In genomic region chr4:39446483-39446841, GRCh38 we compare ENCODE assay signal across 13 cellular contexts. TPM values are rescaled to one million over a fixed set of nuclear protein-coding genes. Genes with fewer than 3 reads are reported as not detected.
DNase-seq lines count a peak whose midpoint lies in the region; ATAC-seq and TF ChIP-seq lines count a peak whose summit lies in the region.
"Had no signal": no experiment of that assay in that cellular context is flagged by ENCODE, and none has a peak within 500 bp of the region (broad histone marks: within the 10 kb centered on the region; RNA-seq: fewer than 3 reads in every experiment).

No MANE protein-coding gene starts in this region.

- WGBS in tibial nerve, 2 donors, result 84 to 96% methylated on average over 18 to 20 of the region's 20 CpGs

- no peak for TF ChIP-seq EP300 in tibial nerve (IDR thresholded peaks at IDR 0.05)

- peak overlapping the region; percentile 73 for H3K9ac ChIP-seq in iPS-15b (ENCODE audit: low read depth, low read length)

- TF ChIP-seq POLR2A in tibial nerve (IDR thresholded peaks at IDR 0.05) (no peak), erythroblast (IDR thresholded peaks at IDR 0.05; ENCODE audit: low read length) (no peak)

- H3K4me1 ChIP-seq in GM23338 (ENCODE audit: insufficient read depth) (peaks cover 4% of the 10 kb centered on the region; the same call in 1 of the 2 replicates), iPS-15b (ENCODE audit: control insufficient read depth, insufficient read depth, low read length) (peaks cover 3% of the 10 kb centered on the region), tibial nerve (peaks cover 0 to 9% (median 2%) of the 10 kb centered on the region in 4 donors)

- peaks cover 38% of the 10 kb centered on the region for H3F3A ChIP-seq in GM23338 (replicated peaks; ENCODE audit: low read depth)

- H3K9me3 ChIP-seq in iPS-15b (ENCODE audit: control insufficient read depth, insufficient read depth, low read length), result no peaks in the 10 kb centered on the region
- H3K9me3 ChIP-seq in tibial nerve, result no peaks in the 10 kb centered on the region

- peaks cover 12% of the 10 kb centered on the region; the same call in 2 of the 3 replicates for H3K36me3 Mint-ChIP-seq in GM23338 (ENCODE audit: low read depth)

- DNase-seq in GM23338 (ENCODE audit: low spot score) (no peak), astrocyte of the spinal cord (ENCODE audit: low read depth, low spot score) (no peak), retina (no peak), tibial nerve (ENCODE audit: low spot score in 2 of 2) (no peak), erythroblast (lab: John Stamatoyannopoulos, UW) (no peak)
- DNase-seq: cerebellar nuclear complex, NCI-H1048, T1000 had no signal

- TF ChIP-seq CTCF in GM23338 (conservative IDR thresholded peaks at IDR 0.05; ENCODE audit: low read depth in 2 of 2), result no peak
- TF ChIP-seq CTCF in astrocyte of the spinal cord (IDR thresholded peaks at IDR 0.05; ENCODE audit: low read depth, low read length), result no peak
- TF ChIP-seq CTCF in tibial nerve (IDR thresholded peaks at IDR 0.05), result no peak

- H3K4me3 ChIP-seq in GM23338 (peak overlapping the region; percentile 75), astrocyte of the spinal cord (ENCODE audit: low read depth, low read length) (peak overlapping the region; percentile 30), iPS-15b (ENCODE audit: low read depth, low read length) (peak overlapping the region; percentile 58), skin epidermis (peak overlapping the region in 5 of 7 experiments; percentile 22 to 52 (median 38)), tibial nerve (peak overlapping the region in 2 of 4 donors; percentile 40 to 46)

- H3K79me2 ChIP-seq in GM23338 (replicated peaks; ENCODE audit: insufficient read depth), result no peaks in the 10 kb centered on the region

- no peaks in the 10 kb centered on the region for H3K9me3 Mint-ChIP-seq in GM23338

- peaks cover 7% of the 10 kb centered on the region; the same call in 1 of the 2 replicates for H4K20me1 ChIP-seq in GM23338 (replicated peaks; ENCODE audit: insufficient read depth)

- peak overlapping the region; percentile 92 for H2AFZ ChIP-seq in GM23338

- H3K36me3 ChIP-seq in GM23338 (ENCODE audit: insufficient read depth) (peaks cover 5% of the 10 kb centered on the region; the same call in 1 of the 2 replicates), iPS-15b (ENCODE audit: control insufficient read depth, insufficient read depth, low read length) (no peaks in the 10 kb centered on the region), tibial nerve (peaks cover 0 to 30% (median 0%) of the 10 kb centered on the region in 3 donors)

- H3K27ac ChIP-seq in GM23338 (ENCODE audit: low read depth), result no peak overlapping the region
- H3K27ac ChIP-seq in skin epidermis, result peak overlapping the region in 11 of 21 experiments; percentile 3 to 76 (median 62)
- no peak overlapping the region for H3K27ac ChIP-seq in tibial nerve

- no peaks in the 10 kb centered on the region for H3K27me3 ChIP-seq in GM23338 (ENCODE audit: insufficient read depth)
- no peaks in the 10 kb centered on the region for H3K27me3 ChIP-seq in iPS-15b (ENCODE audit: control insufficient read depth, insufficient read depth, low read length)
- no peaks in the 10 kb centered on the region for H3K27me3 ChIP-seq in tibial nerve

- peaks cover 4% of the 10 kb centered on the region for H3K27me3 Mint-ChIP-seq in GM23338 (ENCODE audit: insufficient read depth, low read depth, poor library complexity)

- H3K27ac Mint-ChIP-seq in GM23338, result no peak overlapping the region

- ATAC-seq in GM23338 (no peak), GM19324 (IDR thresholded peaks at IDR 0.05; ENCODE audit: low FRiP score, unreplicated experiment) (no peak)

- no peaks in the 10 kb centered on the region for H3K9me2 ChIP-seq in GM23338 (ENCODE audit: insufficient read depth)

- H3K4me1 Mint-ChIP-seq in GM23338, result peaks cover 16% of the 10 kb centered on the region; the same call in 2 of the 3 replicates

- H3K4me2 ChIP-seq in GM23338, result peak overlapping the region; percentile 87

- in situ Hi-C loops in astrocyte of the spinal cord (cut with HindIII; ENCODE audit: low sequenced_read_pairs), result no loop called here

- H3K4me3 Mint-ChIP-seq in GM23338, result peak overlapping the region; percentile 84

TF ChIP-seq in GM23338, 12 proteins besides CTCF, POLR2A, EP300 and RAD21 (continues in another document):
- TF ChIP-seq ETS1 (IDR thresholded peaks at IDR 0.05), result no peak
- no peak for TF ChIP-seq CREB1 (CRISPR knock-in tag; IDR thresholded peaks at IDR 0.05; ENCODE audit: low read depth)
- TF ChIP-seq ZNF331 (CRISPR knock-in tag; IDR thresholded peaks at IDR 0.05; ENCODE audit: low read depth), result no peak
- TF ChIP-seq NANOG (IDR thresholded peaks at IDR 0.05; ENCODE audit: borderline replicate concordance), result no peak
- TF ChIP-seq, protein P1, sequence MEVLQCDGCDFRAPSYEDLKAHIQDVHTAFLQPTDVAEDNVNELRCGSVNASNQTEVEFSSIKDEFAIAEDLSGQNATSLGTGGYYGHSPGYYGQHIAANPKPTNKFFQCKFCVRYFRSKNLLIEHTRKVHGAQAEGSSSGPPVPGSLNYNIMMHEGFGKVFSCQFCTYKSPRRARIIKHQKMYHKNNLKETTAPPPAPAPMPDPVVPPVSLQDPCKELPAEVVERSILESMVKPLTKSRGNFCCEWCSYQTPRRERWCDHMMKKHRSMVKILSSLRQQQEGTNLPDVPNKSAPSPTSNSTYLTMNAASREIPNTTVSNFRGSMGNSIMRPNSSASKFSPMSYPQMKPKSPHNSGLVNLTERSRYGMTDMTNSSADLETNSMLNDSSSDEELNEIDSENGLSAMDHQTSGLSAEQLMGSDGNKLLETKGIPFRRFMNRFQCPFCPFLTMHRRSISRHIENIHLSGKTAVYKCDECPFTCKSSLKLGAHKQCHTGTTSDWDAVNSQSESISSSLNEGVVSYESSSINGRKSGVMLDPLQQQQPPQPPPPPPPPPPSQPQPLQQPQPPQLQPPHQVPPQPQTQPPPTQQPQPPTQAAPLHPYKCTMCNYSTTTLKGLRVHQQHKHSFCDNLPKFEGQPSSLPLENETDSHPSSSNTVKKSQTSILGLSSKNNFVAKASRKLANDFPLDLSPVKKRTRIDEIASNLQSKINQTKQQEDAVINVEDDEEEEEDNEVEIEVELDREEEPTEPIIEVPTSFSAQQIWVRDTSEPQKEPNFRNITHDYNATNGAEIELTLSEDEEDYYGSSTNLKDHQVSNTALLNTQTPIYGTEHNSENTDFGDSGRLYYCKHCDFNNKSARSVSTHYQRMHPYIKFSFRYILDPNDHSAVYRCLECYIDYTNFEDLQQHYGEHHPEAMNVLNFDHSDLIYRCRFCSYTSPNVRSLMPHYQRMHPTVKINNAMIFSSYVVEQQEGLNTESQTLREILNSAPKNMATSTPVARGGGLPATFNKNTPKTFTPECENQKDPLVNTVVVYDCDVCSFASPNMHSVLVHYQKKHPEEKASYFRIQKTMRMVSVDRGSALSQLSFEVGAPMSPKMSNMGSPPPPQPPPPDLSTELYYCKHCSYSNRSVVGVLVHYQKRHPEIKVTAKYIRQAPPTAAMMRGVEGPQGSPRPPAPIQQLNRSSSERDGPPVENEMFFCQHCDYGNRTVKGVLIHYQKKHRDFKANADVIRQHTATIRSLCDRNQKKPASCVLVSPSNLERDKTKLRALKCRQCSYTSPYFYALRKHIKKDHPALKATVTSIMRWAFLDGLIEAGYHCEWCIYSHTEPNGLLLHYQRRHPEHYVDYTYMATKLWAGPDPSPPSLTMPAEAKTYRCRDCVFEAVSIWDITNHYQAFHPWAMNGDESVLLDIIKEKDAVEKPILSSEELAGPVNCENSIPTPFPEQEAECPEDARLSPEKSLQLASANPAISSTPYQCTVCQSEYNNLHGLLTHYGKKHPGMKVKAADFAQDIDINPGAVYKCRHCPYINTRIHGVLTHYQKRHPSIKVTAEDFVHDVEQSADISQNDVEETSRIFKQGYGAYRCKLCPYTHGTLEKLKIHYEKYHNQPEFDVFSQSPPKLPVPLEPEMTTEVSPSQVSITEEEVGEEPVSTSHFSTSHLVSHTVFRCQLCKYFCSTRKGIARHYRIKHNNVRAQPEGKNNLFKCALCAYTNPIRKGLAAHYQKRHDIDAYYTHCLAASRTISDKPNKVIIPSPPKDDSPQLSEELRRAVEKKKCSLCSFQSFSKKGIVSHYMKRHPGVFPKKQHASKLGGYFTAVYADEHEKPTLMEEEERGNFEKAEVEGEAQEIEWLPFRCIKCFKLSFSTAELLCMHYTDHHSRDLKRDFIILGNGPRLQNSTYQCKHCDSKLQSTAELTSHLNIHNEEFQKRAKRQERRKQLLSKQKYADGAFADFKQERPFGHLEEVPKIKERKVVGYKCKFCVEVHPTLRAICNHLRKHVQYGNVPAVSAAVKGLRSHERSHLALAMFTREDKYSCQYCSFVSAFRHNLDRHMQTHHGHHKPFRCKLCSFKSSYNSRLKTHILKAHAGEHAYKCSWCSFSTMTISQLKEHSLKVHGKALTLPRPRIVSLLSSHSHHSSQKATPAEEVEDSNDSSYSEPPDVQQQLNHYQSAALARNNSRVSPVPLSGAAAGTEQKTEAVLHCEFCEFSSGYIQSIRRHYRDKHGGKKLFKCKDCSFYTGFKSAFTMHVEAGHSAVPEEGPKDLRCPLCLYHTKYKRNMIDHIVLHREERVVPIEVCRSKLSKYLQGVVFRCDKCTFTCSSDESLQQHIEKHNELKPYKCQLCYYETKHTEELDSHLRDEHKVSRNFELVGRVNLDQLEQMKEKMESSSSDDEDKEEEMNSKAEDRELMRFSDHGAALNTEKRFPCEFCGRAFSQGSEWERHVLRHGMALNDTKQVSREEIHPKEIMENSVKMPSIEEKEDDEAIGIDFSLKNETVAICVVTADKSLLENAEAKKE (CRISPR knock-in tag; IDR thresholded peaks at IDR 0.05), result no peak
- no peak for TF ChIP-seq JUNB (IDR thresholded peaks at IDR 0.05; ENCODE audit: unreplicated experiment)

RNA-seq across cellular contexts. Expression of gene RPL9, which starts 12.3 kb away (rescaled TPM):
- 4,044 and 4,699 TPM in 2 replicates for total RNA-seq in GM23338 (2014; rRNA removed; shearing (Covaris generic))
- 2,522 and 3,152 TPM in 2 replicates for polyA plus RNA-seq in GM23338 (2016; fragmentation: Nextera tagmentation; extraction: Ambion mirVana)
- total RNA-seq in tibial nerve, result 1,000 to 10,000 TPM; 2,396 to 3,997 (median 2,918) TPM

RNA-seq across cellular contexts. Expression of gene LIAS, which starts 12.4 kb away (rescaled TPM):
- 18.7 and 28.8 TPM in 2 replicates for total RNA-seq in GM23338 (2014; rRNA removed; shearing (Covaris generic))
- 17.5 and 18.2 TPM in 2 replicates for polyA plus RNA-seq in GM23338 (2016; fragmentation: Nextera tagmentation; extraction: Ambion mirVana)
- total RNA-seq in tibial nerve, result 10 to 100 TPM in 3 of 4 donors, 1 to 10 TPM in 1; 9.3 to 11.2 (median 11.0) TPM

RNA-seq across cellular contexts. Expression of gene KLB, which starts 39.7 kb away (rescaled TPM):
- total RNA-seq in GM23338 (2014; rRNA removed; shearing (Covaris generic)), result 0.03 TPM in 1 of 2 replicates, not detected in the other
- 0.19 and 0.21 TPM in 2 replicates for polyA plus RNA-seq in GM23338 (2016; fragmentation: Nextera tagmentation; extraction: Ambion mirVana)
- total RNA-seq in tibial nerve, result 10 to 100 TPM in 1 of 4 donors, 1 to 10 TPM in 3; 1.6 to 10.2 (median 3.4) TPM
- total RNA-seq: H4, renal cortical epithelial cell had no signal

Comparison
In these comparisons a context has a peak if more than half of its experiments do, and no peak if none do; other contexts are left out.
1. H3K27ac ChIP-seq: peak in skin epidermis (11 of 21); none in GM23338 (single experiment) and tibial nerve (0 of 4).